ENCODE assay signal across 15 cellular contexts in the genomic region with DNA sequence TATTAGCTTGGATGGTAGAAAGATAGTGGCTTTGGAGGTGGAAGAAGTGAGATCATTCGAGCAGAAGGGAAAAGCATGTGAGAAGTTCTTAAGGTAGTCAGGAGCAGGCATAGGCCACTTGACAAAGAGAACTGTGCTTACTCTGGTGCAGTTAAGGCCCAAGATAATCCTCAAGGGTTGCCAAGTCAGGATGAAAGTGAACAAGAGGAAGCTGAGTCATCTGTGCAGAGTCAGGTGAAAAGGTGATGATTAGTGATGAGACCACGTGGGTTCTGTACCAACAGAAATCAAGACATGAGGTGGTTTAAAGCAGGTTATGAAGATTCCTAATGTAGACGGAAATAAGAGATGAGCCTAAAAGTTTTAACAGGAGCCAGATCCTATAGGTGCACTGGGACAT.
A peak's percentile ranks its signal among the peaks of the same experiment; 100 is the strongest.
DNase-seq lines count a peak whose midpoint lies in the region; ATAC-seq and TF ChIP-seq lines count a peak whose summit lies in the region.
"Had no signal": no experiment of that assay in that cellular context is flagged by ENCODE, and none has a peak within 500 bp of the region (broad histone marks: within the 10 kb centered on the region; RNA-seq: fewer than 3 reads in every experiment).

No MANE protein-coding gene starts in this region.

- POLR2A ChIA-PET in activated CD4-positive, alpha-beta T cell treated with anti-CD3 and anti-CD28 coated beads for 36 hours (lab: Charles Lee): no interaction called here

- no peaks in the 10 kb centered on the region for H3K27me3 Mint-ChIP-seq in activated CD4-positive, alpha-beta T cell treated with anti-CD3 and anti-CD28 coated beads for 36 hours

- CTCF ChIA-PET in activated CD4-positive, alpha-beta T cell treated with anti-CD3 and anti-CD28 coated beads for 36 hours (lab: Charles Lee): no interaction called here

- ATAC-seq in activated CD4-positive, alpha-beta T cell treated with anti-CD3 and anti-CD28 coated beads for 36 hours: peak; percentile 96
- ATAC-seq in GM21717 (IDR thresholded peaks at IDR 0.05; ENCODE audit: unreplicated experiment) (peak; percentile 98), HG03342 (IDR thresholded peaks at IDR 0.05; ENCODE audit: unreplicated experiment) (peak; percentile 99)
- ATAC-seq: PC-3 had no signal

- peaks cover 8% of the 10 kb centered on the region for H3K4me1 Mint-ChIP-seq in activated CD4-positive, alpha-beta T cell treated with anti-CD3 and anti-CD28 coated beads for 36 hours

- no peak overlapping the region for H3K4me3 Mint-ChIP-seq in activated CD4-positive, alpha-beta T cell treated with anti-CD3 and anti-CD28 coated beads for 36 hours

- TF ChIP-seq CTCF in brain microvascular endothelial cell (IDR thresholded peaks at IDR 0.05; ENCODE audit: low read depth, low read length, missing control alignments): no peak

- H3K36me3 ChIP-seq in brain microvascular endothelial cell (replicated peaks): no peaks in the 10 kb centered on the region

- no peak overlapping the region for H3K27ac Mint-ChIP-seq in activated CD4-positive, alpha-beta T cell treated with anti-CD3 and anti-CD28 coated beads for 36 hours

- H3K27ac ChIP-seq in brain microvascular endothelial cell: no peak overlapping the region
- H3K27ac ChIP-seq: hepatocyte, KMS-11 had no signal

- H3K9me3 Mint-ChIP-seq in activated CD4-positive, alpha-beta T cell treated with anti-CD3 and anti-CD28 coated beads for 36 hours (ENCODE audit: low read depth): no peaks in the 10 kb centered on the region

- H3K36me3 Mint-ChIP-seq in activated CD4-positive, alpha-beta T cell treated with anti-CD3 and anti-CD28 coated beads for 36 hours (ENCODE audit: low read depth): no peaks in the 10 kb centered on the region

- no peaks in the 10 kb centered on the region for H3K27me3 ChIP-seq in brain microvascular endothelial cell (replicated peaks)
- H3K27me3 ChIP-seq: hepatocyte had no signal

- in situ Hi-C loops in brain microvascular endothelial cell (cut with HindIII; ENCODE audit: low pct_ligation_motif_present, low sequenced_read_pairs): no loop called here

- intact Hi-C loops in activated CD4-positive, alpha-beta T cell treated with anti-CD3 and anti-CD28 coated beads for 36 hours (cut with DNase I, micrococcal nuclease): no loop called here

- no peak overlapping the region for H3K4me3 ChIP-seq in brain microvascular endothelial cell (ENCODE audit: low read depth, low read length)
- H3K4me3 ChIP-seq: hepatocyte had no signal

- DNase-seq in activated CD4-positive, alpha-beta T cell treated with anti-CD3 and anti-CD28 coated beads for 36 hours: peak; percentile 23
- DNase-seq in activated CD4-positive, alpha-beta T cell treated with anti-CD3 and anti-CD28 coated beads for 1 hour: no peak
- DNase-seq in renal cortical epithelial cell (ENCODE audit: low read depth): peak; percentile 9
- no peak for DNase-seq in brain microvascular endothelial cell
- DNase-seq in foreskin melanocyte: no peak
- no peak for DNase-seq in NCI-H526 (lab: John Stamatoyannopoulos, UW)
- DNase-seq: 8988T; activated CD4-positive, alpha-beta T cell treated with anti-CD3 and anti-CD28 coated beads, Interleukin-2, amount 50 U/mL, for 1 hour; central memory CD4-positive, alpha-beta T cell; GDM1; PC-3 had no signal

Comparison
In these comparisons a context has a peak if more than half of its experiments do, and no peak if none do; other contexts are left out.
1. DNase-seq: peak in activated CD4-positive, alpha-beta T cell treated with anti-CD3 and anti-CD28 coated beads for 36 hours (single experiment) and renal cortical epithelial cell (single experiment); none in activated CD4-positive, alpha-beta T cell treated with anti-CD3 and anti-CD28 coated beads for 1 hour (single experiment), brain microvascular endothelial cell (single experiment), foreskin melanocyte (single experiment) and NCI-H526 (0 of 2).
2. Peak in every context shown above with its lines, with median percentiles within 50 percentile points of each other: ATAC-seq.